ENCODE assay signal across 20 cellular contexts in the genomic region with DNA sequence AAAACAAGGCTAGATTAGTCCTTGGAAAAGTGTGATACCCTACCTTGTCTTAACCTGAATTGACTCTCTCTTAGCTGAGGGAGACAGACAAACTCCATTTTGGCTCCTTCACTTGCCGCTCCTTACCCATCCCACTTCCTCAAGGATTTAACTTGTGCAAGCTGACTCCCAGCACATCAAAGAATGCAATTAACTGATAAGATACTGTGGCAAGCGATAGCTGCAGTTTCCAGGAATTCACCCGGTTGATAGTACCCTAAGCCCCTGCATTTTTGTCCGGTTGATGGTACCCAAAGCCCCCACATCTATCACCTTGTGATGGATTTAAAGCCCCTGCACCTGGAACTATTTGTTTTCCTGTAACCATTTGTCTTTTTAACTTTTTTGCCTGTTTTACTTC. TPM values are rescaled to one million over a fixed set of nuclear protein-coding genes. Genes with fewer than 3 reads are reported as not detected.
DNase-seq lines count a peak whose midpoint lies in the region; ATAC-seq, FAIRE-seq and TF ChIP-seq lines count a peak whose summit lies in the region.
"Had no signal": no experiment of that assay in that cellular context is flagged by ENCODE, and none has a peak within 500 bp of the region (broad histone marks: within the 10 kb centered on the region; RNA-seq: fewer than 3 reads in every experiment).

No MANE protein-coding gene starts in this region.

- H3K27me3 ChIP-seq in HepG2 (ENCODE audit: control insufficient read depth in 1 of 2, insufficient read depth in 2 of 2, low read length in 2 of 2), result peaks cover 0 to 7% of the 10 kb centered on the region in 2 experiments; a peak in 1 of 5 replicates
- no peaks in the 10 kb centered on the region for H3K27me3 ChIP-seq in right lobe of liver
- no peaks in the 10 kb centered on the region for H3K27me3 ChIP-seq in naive thymus-derived CD4-positive, alpha-beta T cell (ENCODE audit: control insufficient read depth in 2 of 2, insufficient read depth in 2 of 2, low read length in 2 of 2)
- H3K27me3 ChIP-seq in Karpas-422 (ENCODE audit: low read length), result no peaks in the 10 kb centered on the region
- H3K27me3 ChIP-seq: upper lobe of left lung had no signal

- H3K27ac ChIP-seq in HepG2 (ENCODE audit: extremely low read length, insufficient read depth, low read length) (no peak overlapping the region), right lobe of liver (no peak overlapping the region), Karpas-422 (ENCODE audit: low read length) (no peak overlapping the region)
- H3K27ac ChIP-seq in naive thymus-derived CD4-positive, alpha-beta T cell (ENCODE audit: low read depth, low read length), result peak overlapping the region; percentile 99

- H3K36me3 Mint-ChIP-seq in activated naive CD8-positive, alpha-beta T cell treated with anti-CD3 and anti-CD28 coated beads for 36 hours, result peaks cover 2% of the 10 kb centered on the region
- peaks cover 0 to 5% (median 5%) of the 10 kb centered on the region in 5 donors for H3K36me3 Mint-ChIP-seq in naive thymus-derived CD4-positive, alpha-beta T cell

- H3K9me2 ChIP-seq in Karpas-422 (replicated peaks; ENCODE audit: insufficient read depth, low read length), result no peaks in the 10 kb centered on the region

- H3K4me2 ChIP-seq in HepG2 (ENCODE audit: low read depth, low read length) (no peak overlapping the region; the same call in 1 of the 2 replicates), Karpas-422 (ENCODE audit: low read depth, low read length, poor library complexity, severe bottlenecking) (no peak overlapping the region)

- no peak overlapping the region for H3K4me3 Mint-ChIP-seq in activated naive CD8-positive, alpha-beta T cell treated with anti-CD3 and anti-CD28 coated beads for 36 hours
- peak overlapping the region in 4 of 10 donors; percentile 45 to 91 (median 87) for H3K4me3 Mint-ChIP-seq in naive thymus-derived CD4-positive, alpha-beta T cell

- DNase-seq in HepG2 (ENCODE audit: low spot score), result no peak
- DNase-seq in right lobe of liver, result no peak
- DNase-seq in activated naive CD8-positive, alpha-beta T cell treated with anti-CD3 and anti-CD28 coated beads for 36 hours, result no peak
- DNase-seq in naive thymus-derived CD4-positive, alpha-beta T cell, result no peak
- DNase-seq in mesenteric fat pad (ENCODE audit: low spot score), result no peak
- DNase-seq in Karpas-422, result no peak
- DNase-seq: ACHN; activated gamma-delta T cell treated with Interleukin-2 at 50 U/mL for 16 hours; cortex of kidney; foreskin melanocyte; NCI-H187; NCI-H510A; stimulated activated CD4-positive, alpha-beta T cell treated with anti-CD3 and anti-CD28 coated beads, Interleukin-12 subunit alpha, Interleukin-12 subunit beta, amount 100 ng/mL, for 4 hours; T-helper 2 cell; upper lobe of left lung had no signal

- POLR2A ChIA-PET in HepG2 (lab: Yijun Ruan, JAX), result no interaction called here
- POLR2A ChIA-PET in naive thymus-derived CD4-positive, alpha-beta T cell (lab: Charles Lee), result interaction anchor here (0.7 to 1.1 kb wide), 3 partner anchors 16 to 361 kb away, joined by 3 read pairs; a partner anchor contains a TSS

- no peaks in the 10 kb centered on the region for H3K9me3 Mint-ChIP-seq in activated naive CD8-positive, alpha-beta T cell treated with anti-CD3 and anti-CD28 coated beads for 36 hours
- H3K9me3 Mint-ChIP-seq in naive thymus-derived CD4-positive, alpha-beta T cell, result peaks cover 0 to 4% (median 0%) of the 10 kb centered on the region in 11 donors

- peaks cover 31% of the 10 kb centered on the region for H3K79me2 ChIP-seq in HepG2 (ENCODE audit: insufficient read depth, low read length)
- H3K79me2 ChIP-seq in Karpas-422 (ENCODE audit: low read length), result peaks cover 31% of the 10 kb centered on the region

- no peak for ATAC-seq in HepG2
- ATAC-seq in right lobe of liver, result no peak
- ATAC-seq in naive thymus-derived CD4-positive, alpha-beta T cell, result no peak
- no peak for ATAC-seq in HG03432 (IDR thresholded peaks at IDR 0.05; ENCODE audit: unreplicated experiment)
- ATAC-seq in HG03175 (IDR thresholded peaks at IDR 0.05; ENCODE audit: unreplicated experiment), result no peak
- ATAC-seq: activated CD4-positive, CD25-positive, alpha-beta regulatory T cell treated with anti-CD3 and anti-CD28 coated beads, Interleukin-2, amount 50 U/mL, for 24 hours; left lobe of liver had no signal

- H4K20me1 ChIP-seq in HepG2 (ENCODE audit: insufficient read depth, low read length) (peaks cover 27% of the 10 kb centered on the region), Karpas-422 (ENCODE audit: insufficient read depth, low read depth, low read length) (peaks cover 8% of the 10 kb centered on the region)

- no peak for TF ChIP-seq CTCF in HepG2 (CRISPR knock-in tag; IDR thresholded peaks at IDR 0.05)
- TF ChIP-seq CTCF in right lobe of liver (IDR thresholded peaks at IDR 0.05), result no peak

- no peak overlapping the region for H3K4me3 ChIP-seq in HepG2 (replicated peaks in 1 of 3; ENCODE audit: insufficient read depth in 1 of 3, low read depth in 2 of 3, low read length in 3 of 3)
- no peak overlapping the region for H3K4me3 ChIP-seq in right lobe of liver
- H3K4me3 ChIP-seq in naive thymus-derived CD4-positive, alpha-beta T cell (ENCODE audit: low read length), result no peak overlapping the region
- no peak overlapping the region for H3K4me3 ChIP-seq in Karpas-422 (ENCODE audit: low read length)
- H3K4me3 ChIP-seq: upper lobe of left lung had no signal

- TF ChIP-seq RAD21 in HepG2 (CRISPR knock-in tag; IDR thresholded peaks at IDR 0.05), result no peak

- H3K27me3 Mint-ChIP-seq in activated naive CD8-positive, alpha-beta T cell treated with anti-CD3 and anti-CD28 coated beads for 36 hours, result no peaks in the 10 kb centered on the region
- no peaks in the 10 kb centered on the region for H3K27me3 Mint-ChIP-seq in naive thymus-derived CD4-positive, alpha-beta T cell

- TF ChIP-seq EP300 in HepG2 (IDR thresholded peaks at IDR 0.05; ENCODE audit: low read depth in 2 of 2, low read length in 2 of 2) (no peak), HepG2 (CRISPR knock-in tag; IDR thresholded peaks at IDR 0.05; ENCODE audit: borderline replicate concordance) (no peak)

- H3K4me1 Mint-ChIP-seq in activated naive CD8-positive, alpha-beta T cell treated with anti-CD3 and anti-CD28 coated beads for 36 hours, result peaks cover 34% of the 10 kb centered on the region
- H3K4me1 Mint-ChIP-seq in naive thymus-derived CD4-positive, alpha-beta T cell, result peaks cover 21 to 49% (median 41%) of the 10 kb centered on the region in 7 donors

- in situ Hi-C loops in HepG2 (cut with HindIII; ENCODE audit: extremely low pct_ligation_motif_present, low pct_unique_long_range_greater_than_20kb), result no loop called here

- no peak for FAIRE-seq in HepG2 (lab: Jason Lieb, UNC)
- FAIRE-seq: GM19239 had no signal

- TF ChIP-seq POLR2A in HepG2 (IDR thresholded peaks at IDR 0.05; ENCODE audit: insufficient read depth in 1 of 2, low read depth in 2 of 2, low read length in 2 of 2) (no peak), right lobe of liver (IDR thresholded peaks at IDR 0.05) (no peak)

- peak overlapping the region; percentile 65 for H2AFZ ChIP-seq in HepG2 (ENCODE audit: low read length)
- no peak overlapping the region for H2AFZ ChIP-seq in Karpas-422 (ENCODE audit: low read length)

- CTCF ChIA-PET in HepG2 (lab: Yijun Ruan, JAX; ENCODE audit: low intra/inter-chr PET ratio, low total read pairs), result no interaction called here
- CTCF ChIA-PET in naive thymus-derived CD4-positive, alpha-beta T cell (lab: Charles Lee), result no interaction called here

- 10% methylated on average over 4 of the region's 4 CpGs for WGBS in HepG2 (ENCODE audit: low lambda C conversion rate)
- 44% methylated on average over 4 of the region's 4 CpGs for WGBS in right lobe of liver (ENCODE audit: insufficient coverage, low coverage, low lambda C conversion rate, missing lambda C conversion rate)

- no TSS peak for BruUV-seq in HepG2 (replicated peaks; lab: Mats Ljungman, UMichigan)

- no peaks in the 10 kb centered on the region for H3K9me3 ChIP-seq in HepG2 (ENCODE audit: low read length)
- H3K9me3 ChIP-seq in right lobe of liver, result no peaks in the 10 kb centered on the region
- H3K9me3 ChIP-seq in naive thymus-derived CD4-positive, alpha-beta T cell (ENCODE audit: control insufficient read depth in 2 of 3, low read length in 3 of 3), result no peaks in the 10 kb centered on the region
- H3K9me3 ChIP-seq in Karpas-422 (ENCODE audit: low read length), result no peaks in the 10 kb centered on the region
- H3K9me3 ChIP-seq: upper lobe of left lung had no signal

- peak overlapping the region; percentile 90 for H3K27ac Mint-ChIP-seq in activated naive CD8-positive, alpha-beta T cell treated with anti-CD3 and anti-CD28 coated beads for 36 hours
- H3K27ac Mint-ChIP-seq in naive thymus-derived CD4-positive, alpha-beta T cell, result peak overlapping the region in 8 of 9 donors; percentile 88 to 99 (median 96)

- no peaks in the 10 kb centered on the region; a peak in 1 of 5 replicates for H3K36me3 ChIP-seq in HepG2 (replicated peaks in 1 of 2; ENCODE audit: control insufficient read depth in 1 of 2, insufficient read depth in 2 of 2, low read length in 2 of 2)
- no peaks in the 10 kb centered on the region for H3K36me3 ChIP-seq in right lobe of liver
- H3K36me3 ChIP-seq in naive thymus-derived CD4-positive, alpha-beta T cell (ENCODE audit: control insufficient read depth in 2 of 3, insufficient read depth in 3 of 3, low read length in 3 of 3), result peaks cover 0 to 6% (median 0%) of the 10 kb centered on the region in 3 experiments
- H3K36me3 ChIP-seq in Karpas-422 (ENCODE audit: insufficient read depth, low read length), result no peaks in the 10 kb centered on the region
- H3K36me3 ChIP-seq: upper lobe of left lung had no signal

- intact Hi-C loops in HepG2 (cut with micrococcal nuclease; ENCODE audit: unreplicated experiment), result loop anchor here (2.0 to 5.0 kb wide), 2 partner anchors 49 to 89 kb away; a partner anchor contains a TSS
- intact Hi-C loops in right lobe of liver (cut with DNase I), result no loop called here
- intact Hi-C loops in naive thymus-derived CD4-positive, alpha-beta T cell (cut with micrococcal nuclease), result loop anchor here (2.0 to 10.0 kb wide), 13 partner anchors 74 to 1066 kb away; a partner anchor contains a TSS

- H3K4me1 ChIP-seq in HepG2 (ENCODE audit: insufficient read depth, low read length), result peaks cover 88% of the 10 kb centered on the region
- peaks cover 0 to 20% (median 9%) of the 10 kb centered on the region in 4 donors for H3K4me1 ChIP-seq in right lobe of liver
- H3K4me1 ChIP-seq in naive thymus-derived CD4-positive, alpha-beta T cell (ENCODE audit: control insufficient read depth in 2 of 2, insufficient read depth in 2 of 2, low read length in 2 of 2), result peaks cover 24 to 26% of the 10 kb centered on the region in 2 donors
- peaks cover 33% of the 10 kb centered on the region for H3K4me1 ChIP-seq in Karpas-422 (ENCODE audit: low read length)

- H3K9ac ChIP-seq in HepG2 (ENCODE audit: insufficient read depth, low read depth, low read length) (no peak overlapping the region), Karpas-422 (ENCODE audit: low read length) (no peak overlapping the region)

RNA-seq across cellular contexts. Expression of a gene that starts 1.9 kb away (rescaled TPM):
- total RNA-seq in HepG2 (2016; rRNA removed; fragmentation: Illumina TruSeq; extraction: Trizol) (53.5 and 82.0 TPM in 2 replicates), right lobe of liver (10 to 100 TPM; 42.2 to 77.5 (median 58.5) TPM), mesenteric fat pad (123 TPM)
- total RNA-seq in HepG2 (2016; cell fraction: cytosol; rRNA removed; fragmentation: Illumina TruSeq; extraction: Trizol; ENCODE audit: low read depth), result 18.2 and 23.6 TPM in 2 replicates
- total RNA-seq in HepG2 (2016; cell fraction: insoluble cytoplasmic fraction; rRNA removed; fragmentation: Illumina TruSeq; extraction: Trizol), result 60.4 and 86.2 TPM in 2 replicates
- 40.1 and 41.9 TPM in 2 replicates for total RNA-seq in HepG2 (2016; cell fraction: membrane; rRNA removed; fragmentation: Illumina TruSeq; extraction: Trizol)
- 61.2 and 69.4 TPM in 2 replicates for total RNA-seq in HepG2 (2016; cell fraction: nucleus; rRNA removed; fragmentation: Illumina TruSeq; extraction: Trizol)
- 208 and 226 TPM in 2 replicates for polyA plus RNA-seq in HepG2 (2011; rRNA removed)
- polyA plus RNA-seq in HepG2 (2011; cell fraction: cytosol; rRNA removed), result 233 and 277 TPM in 2 replicates
- 99.3 and 112 TPM in 2 replicates for polyA plus RNA-seq in HepG2 (2011; cell fraction: nucleus; rRNA removed)
- 113 and 127 TPM in 2 replicates for polyA plus RNA-seq in HepG2 (2012)
- 14.1 and 17.6 TPM in 2 replicates for polyA plus RNA-seq in HepG2 (2016; cell fraction: cytosol; fragmentation: Illumina TruSeq; extraction: Trizol; ENCODE audit: low read depth)
- polyA plus RNA-seq in HepG2 (2016; cell fraction: insoluble cytoplasmic fraction; fragmentation: Illumina TruSeq; extraction: Trizol; ENCODE audit: low read depth), result 45.2 and 48.0 TPM in 2 replicates
- polyA plus RNA-seq in HepG2 (2016; cell fraction: membrane; fragmentation: Illumina TruSeq; extraction: Trizol; ENCODE audit: low read depth), result 24.9 and 28.0 TPM in 2 replicates
- 80.9 and 84.6 TPM in 2 replicates for polyA plus RNA-seq in HepG2 (2016; cell fraction: nucleus; fragmentation: Illumina TruSeq; extraction: Trizol; ENCODE audit: insufficient read depth, low read depth)
- polyA minus RNA-seq in HepG2 (2011; rRNA and poly(A)+ RNA removed; ENCODE audit: low replicate concordance), result 441 and 695 TPM in 2 replicates
- polyA minus RNA-seq in HepG2 (2011; cell fraction: cytosol; rRNA and poly(A)+ RNA removed), result 196 and 254 TPM in 2 replicates
- 98.0 and 139 TPM in 2 replicates for polyA minus RNA-seq in HepG2 (2011; cell fraction: nucleus; rRNA and poly(A)+ RNA removed)
- 10 to 100 TPM; 38.8 to 43.6 TPM for total RNA-seq in activated naive CD8-positive, alpha-beta T cell treated with anti-CD3 and anti-CD28 coated beads for 36 hours
- total RNA-seq in naive thymus-derived CD4-positive, alpha-beta T cell, result 10 to 100 TPM; 59.7 to 85.3 (median 78.9) TPM
- polyA plus RNA-seq in naive thymus-derived CD4-positive, alpha-beta T cell, result 100 to 1,000 TPM; 188 to 199 TPM
- 63.2 and 84.8 TPM in 2 replicates for total RNA-seq in Karpas-422 (2014; rRNA removed; shearing (Covaris generic); ENCODE audit: low replicate concordance)

RNA-seq across cellular contexts. Expression of a gene that starts 48.1 kb away (rescaled TPM):
- total RNA-seq in HepG2 (2016; rRNA removed; fragmentation: Illumina TruSeq; extraction: Trizol), result 18.8 and 25.0 TPM in 2 replicates
- 5.5 and 6.4 TPM in 2 replicates for total RNA-seq in HepG2 (2016; cell fraction: cytosol; rRNA removed; fragmentation: Illumina TruSeq; extraction: Trizol; ENCODE audit: low read depth)
- total RNA-seq in HepG2 (2016; cell fraction: insoluble cytoplasmic fraction; rRNA removed; fragmentation: Illumina TruSeq; extraction: Trizol), result 18.9 and 20.5 TPM in 2 replicates
- 9.4 and 11.1 TPM in 2 replicates for total RNA-seq in HepG2 (2016; cell fraction: membrane; rRNA removed; fragmentation: Illumina TruSeq; extraction: Trizol)
- 12.8 and 13.9 TPM in 2 replicates for total RNA-seq in HepG2 (2016; cell fraction: nucleus; rRNA removed; fragmentation: Illumina TruSeq; extraction: Trizol)
- polyA plus RNA-seq in HepG2 (2011; rRNA removed), result 4.3 and 6.5 TPM in 2 replicates
- polyA plus RNA-seq in HepG2 (2011; cell fraction: cytosol; rRNA removed), result 2.9 and 4.0 TPM in 2 replicates
- 7.3 and 9.9 TPM in 2 replicates for polyA plus RNA-seq in HepG2 (2011; cell fraction: nucleus; rRNA removed)
- polyA plus RNA-seq in HepG2 (2012), result 6.4 and 9.2 TPM in 2 replicates
- polyA plus RNA-seq in HepG2 (2016; cell fraction: cytosol; fragmentation: Illumina TruSeq; extraction: Trizol; ENCODE audit: low read depth), result 0.79 and 1.3 TPM in 2 replicates
- 16.0 and 18.5 TPM in 2 replicates for polyA plus RNA-seq in HepG2 (2016; cell fraction: insoluble cytoplasmic fraction; fragmentation: Illumina TruSeq; extraction: Trizol; ENCODE audit: low read depth)
- 3.7 and 4.2 TPM in 2 replicates for polyA plus RNA-seq in HepG2 (2016; cell fraction: membrane; fragmentation: Illumina TruSeq; extraction: Trizol; ENCODE audit: low read depth)
- polyA plus RNA-seq in HepG2 (2016; cell fraction: nucleus; fragmentation: Illumina TruSeq; extraction: Trizol; ENCODE audit: insufficient read depth, low read depth), result 19.0 and 22.5 TPM in 2 replicates
- 13.1 and 21.0 TPM in 2 replicates for polyA minus RNA-seq in HepG2 (2011; rRNA and poly(A)+ RNA removed; ENCODE audit: low replicate concordance)
- polyA minus RNA-seq in HepG2 (2011; cell fraction: cytosol; rRNA and poly(A)+ RNA removed), result 5.7 and 6.9 TPM in 2 replicates
- 6.1 and 6.7 TPM in 2 replicates for polyA minus RNA-seq in HepG2 (2011; cell fraction: nucleus; rRNA and poly(A)+ RNA removed)
- total RNA-seq in right lobe of liver, result 100 to 1,000 TPM in 1 of 6 experiments, 10 to 100 TPM in 5; 18.0 to 102 (median 28.7) TPM
- total RNA-seq in activated naive CD8-positive, alpha-beta T cell treated with anti-CD3 and anti-CD28 coated beads for 36 hours, result 10 to 100 TPM; 30.1 to 31.4 TPM
- total RNA-seq in naive thymus-derived CD4-positive, alpha-beta T cell, result 10 to 100 TPM; 12.0 to 20.7 (median 17.0) TPM
- polyA plus RNA-seq in naive thymus-derived CD4-positive, alpha-beta T cell, result 10 to 100 TPM in 1 of 2 donors, 1 to 10 TPM in 1; 8.8 to 14.2 TPM
- 19.8 TPM for total RNA-seq in mesenteric fat pad
- 10.2 and 24.4 TPM in 2 replicates for total RNA-seq in Karpas-422 (2014; rRNA removed; shearing (Covaris generic); ENCODE audit: low replicate concordance)

RNA-seq across cellular contexts. Expression of a gene that starts 58.6 kb away (rescaled TPM):
- total RNA-seq in HepG2 (2016; rRNA removed; fragmentation: Illumina TruSeq; extraction: Trizol) (44.5 and 47.6 TPM in 2 replicates), right lobe of liver (10 to 100 TPM; 11.7 to 31.7 (median 21.8) TPM), mesenteric fat pad (50.1 TPM)
- total RNA-seq in HepG2 (2016; cell fraction: cytosol; rRNA removed; fragmentation: Illumina TruSeq; extraction: Trizol; ENCODE audit: low read depth), result 153 and 165 TPM in 2 replicates
- total RNA-seq in HepG2 (2016; cell fraction: insoluble cytoplasmic fraction; rRNA removed; fragmentation: Illumina TruSeq; extraction: Trizol), result 46.5 and 47.5 TPM in 2 replicates
- 152 and 172 TPM in 2 replicates for total RNA-seq in HepG2 (2016; cell fraction: membrane; rRNA removed; fragmentation: Illumina TruSeq; extraction: Trizol)
- 15.9 and 17.5 TPM in 2 replicates for total RNA-seq in HepG2 (2016; cell fraction: nucleus; rRNA removed; fragmentation: Illumina TruSeq; extraction: Trizol)
- 30.8 and 31.0 TPM in 2 replicates for polyA plus RNA-seq in HepG2 (2011; rRNA removed)
- 38.5 and 44.2 TPM in 2 replicates for polyA plus RNA-seq in HepG2 (2011; cell fraction: cytosol; rRNA removed)
- 16.9 and 18.1 TPM in 2 replicates for polyA plus RNA-seq in HepG2 (2011; cell fraction: nucleus; rRNA removed)
- polyA plus RNA-seq in HepG2 (2012), result 31.8 and 34.8 TPM in 2 replicates
- 204 and 234 TPM in 2 replicates for polyA plus RNA-seq in HepG2 (2016; cell fraction: cytosol; fragmentation: Illumina TruSeq; extraction: Trizol; ENCODE audit: low read depth)
- 54.1 and 61.3 TPM in 2 replicates for polyA plus RNA-seq in HepG2 (2016; cell fraction: insoluble cytoplasmic fraction; fragmentation: Illumina TruSeq; extraction: Trizol; ENCODE audit: low read depth)
- polyA plus RNA-seq in HepG2 (2016; cell fraction: membrane; fragmentation: Illumina TruSeq; extraction: Trizol; ENCODE audit: low read depth), result 173 and 198 TPM in 2 replicates
- 31.1 and 35.7 TPM in 2 replicates for polyA plus RNA-seq in HepG2 (2016; cell fraction: nucleus; fragmentation: Illumina TruSeq; extraction: Trizol; ENCODE audit: insufficient read depth, low read depth)
- 5.9 and 22.6 TPM in 2 replicates for polyA minus RNA-seq in HepG2 (2011; rRNA and poly(A)+ RNA removed; ENCODE audit: low replicate concordance)
- polyA minus RNA-seq in HepG2 (2011; cell fraction: cytosol; rRNA and poly(A)+ RNA removed), result 13.4 and 14.9 TPM in 2 replicates
- polyA minus RNA-seq in HepG2 (2011; cell fraction: nucleus; rRNA and poly(A)+ RNA removed), result 9.3 and 9.9 TPM in 2 replicates
- total RNA-seq in activated naive CD8-positive, alpha-beta T cell treated with anti-CD3 and anti-CD28 coated beads for 36 hours, result 1 to 10 TPM; 8.8 to 9.2 TPM
- total RNA-seq in naive thymus-derived CD4-positive, alpha-beta T cell, result 1 to 10 TPM; 1.9 to 6.0 (median 2.9) TPM
- polyA plus RNA-seq in naive thymus-derived CD4-positive, alpha-beta T cell, result 1 to 10 TPM; 2.9 to 3.6 TPM
- total RNA-seq in Karpas-422 (2014; rRNA removed; shearing (Covaris generic); ENCODE audit: low replicate concordance), result 261 and 285 TPM in 2 replicates

Comparison
In these comparisons a context has a peak if more than half of its experiments do, and no peak if none do; other contexts are left out.
1. intact Hi-C loops: an anchor here in HepG2 (2.0 to 5.0 kb wide) and naive thymus-derived CD4-positive, alpha-beta T cell (2.0 to 10.0 kb wide); none called in right lobe of liver.